ENCODE assay signal across 21 cellular contexts in the genomic region with DNA sequence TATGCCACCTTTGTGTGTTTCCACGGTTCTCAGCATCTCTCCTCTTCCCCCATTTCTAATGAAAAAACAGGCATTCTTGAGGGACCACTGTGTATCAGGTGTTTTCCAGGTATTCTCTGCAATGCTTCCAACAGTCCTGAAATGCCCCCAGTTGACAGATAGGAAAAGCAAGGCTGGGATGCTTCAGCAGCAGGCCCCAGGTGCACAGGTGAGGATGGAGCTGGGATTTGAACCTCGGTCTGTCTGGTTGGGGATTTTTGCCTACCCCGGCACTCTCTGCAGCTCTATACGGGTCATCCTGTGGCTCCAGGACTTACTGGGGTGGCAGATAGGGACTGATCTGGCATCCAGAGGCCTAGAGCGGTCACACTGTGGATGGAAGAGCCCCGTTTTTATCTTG.
"Had no signal": no experiment of that assay in that cellular context is flagged by ENCODE, and none has a peak within 500 bp of the region (broad histone marks: within the 10 kb centered on the region; RNA-seq: fewer than 3 reads in every experiment).

No MANE protein-coding gene starts in this region.

- H3K9me3 Mint-ChIP-seq: naive B cell, neural crest cell had no signal

- H3K27me3 ChIP-seq: esophagus muscularis mucosa, gastroesophageal sphincter, pancreas, stomach, transverse colon, uterus had no signal

- H3K4me3 Mint-ChIP-seq: neural crest cell had no signal

- H3K36me3 Mint-ChIP-seq: naive B cell had no signal

- H3K36me3 ChIP-seq: esophagus muscularis mucosa, gastroesophageal sphincter, pancreas, prostate gland, stomach, thoracic aorta, transverse colon, uterus had no signal

- H3K4me3 ChIP-seq: esophagus muscularis mucosa, gastroesophageal sphincter, pancreas, prostate gland, stomach, thoracic aorta, transverse colon, uterus had no signal

- H3K4me1 Mint-ChIP-seq: naive B cell had no signal

- H3K27ac ChIP-seq: esophagus muscularis mucosa, gastroesophageal sphincter, pancreas, prostate gland, stomach, thoracic aorta, transverse colon, uterus had no signal

- DNase-seq: central memory CD4-positive, alpha-beta T cell; effector memory CD4-positive, alpha-beta T cell; kidney glomerular epithelial cell; mesendoderm; naive B cell; occipital lobe; retina; stimulated activated CD4-positive, alpha-beta T cell treated with anti-CD3 and anti-CD28 coated beads, Interleukin-2, amount 100 ng/mL, for 24 hours; stimulated activated CD4-positive, alpha-beta T cell treated with anti-CD3 and anti-CD28 coated beads, Interleukin-4, amount 100 ng/mL, for 4 hours; stimulated activated naive CD4-positive, alpha-beta T cell; stomach; substantia nigra; transverse colon; uterus had no signal

- H3K27ac Mint-ChIP-seq: naive B cell had no signal

- ATAC-seq: gastroesophageal sphincter, pancreas, sciatic nerve had no signal

- H3K9me3 ChIP-seq: esophagus muscularis mucosa, gastroesophageal sphincter, pancreas, prostate gland, stomach, thoracic aorta, transverse colon, uterus had no signal
